32 cellular contexts compared by ENCODE assay signal in genomic region chr1:2483026-2483425, GRCh38. TPM values are rescaled to one million over a fixed set of nuclear protein-coding genes. Genes with fewer than 3 reads are reported as not detected.
"Had no signal": no experiment of that assay in that cellular context is flagged by ENCODE, and none has a peak within 500 bp of the region (broad histone marks: within the 10 kb centered on the region; RNA-seq: fewer than 3 reads in every experiment).

No MANE protein-coding gene starts in this region.

- DNase-seq: activated CD4-positive, alpha-beta memory T cell treated with anti-CD3 and anti-CD28 coated beads, Interleukin-2, amount 10 ng/mL, durations not matched to agents 7 days and 5 days; activated CD4-positive, alpha-beta T cell treated with anti-CD3 and anti-CD28 coated beads for 1 hour; activated CD4-positive, alpha-beta T cell treated with anti-CD3 and anti-CD28 coated beads for 48 hours; activated CD4-positive, CD25-positive, alpha-beta regulatory T cell; activated CD8-positive, alpha-beta memory T cell treated with anti-CD3 and anti-CD28 coated beads for 24 hours; activated CD8-positive, alpha-beta memory T cell treated with anti-CD3 and anti-CD28 coated beads, Interleukin-2, amount 10 ng/mL, durations not matched to agents 7 days and 5 days; activated CD8-positive, alpha-beta memory T cell treated with anti-CD3 and anti-CD28 coated beads, Interleukin-2, amount 50 U/mL, for 48 hours; activated effector memory CD4-positive, alpha-beta T cell treated with Interleukin-2 at 50 U/mL for 16 hours; activated naive CD4-positive, alpha-beta T cell treated with anti-CD3 and anti-CD28 coated beads, Interleukin-2, amount 10 ng/mL, durations not matched to agents 7 days and 5 days; activated naive CD8-positive, alpha-beta T cell treated with anti-CD3 and anti-CD28 coated beads, Interleukin-2, amount 50 U/mL, for 24 hours; activated T-cell treated with anti-CD3 and anti-CD28 coated beads, Interleukin-2, amount 50 U/mL, for 48 hours; anterior cingulate cortex; caudate nucleus; MM.1S; MV-4-11; NCI-H1092; NCI-H1436 treated with DMSO at 0.1 percent for 48 hours; NCI-H1694 treated with DMSO at 0.1 percent for 48 hours; NCI-H2029; NCI-H345; NCI-H524 treated with DMSO at 0.1 percent for 48 hours; Peyer's patch; Right ventricle myocardium superior; RPMI8226; SW 1271; T-helper 1 cell; T-helper 2 cell; T-helper 9 cell; WERI-Rb-1 had no signal

- H3K27ac ChIP-seq: Peyer's patch, WERI-Rb-1 had no signal

- FAIRE-seq: bronchial epithelial cell had no signal

- ATAC-seq: activated CD8-positive, alpha-beta memory T cell treated with anti-CD3 and anti-CD28 coated beads, Interleukin-2, amount 10 ng/mL, durations not matched to agents 7 days and 5 days; activated naive CD8-positive, alpha-beta T cell treated with anti-CD3 and anti-CD28 coated beads, Interleukin-2, amount 50 U/mL, for 24 hours had no signal

- H3K27me3 ChIP-seq: Peyer's patch had no signal

- H3K36me3 ChIP-seq: Peyer's patch had no signal

- H3K4me3 ChIP-seq: Peyer's patch had no signal

RNA-seq across cellular contexts. Expression of gene PLCH2, which starts 6.9 kb away (rescaled TPM):
- total RNA-seq: LHCN-M2, NCI-H460 had no signal

RNA-seq across cellular contexts. Expression of gene HES5, which starts 47.0 kb away (rescaled TPM):
- total RNA-seq: activated CD4-positive, alpha-beta memory T cell treated with anti-CD3 and anti-CD28 coated beads, Interleukin-2, amount 10 ng/mL, durations not matched to agents 7 days and 5 days; activated CD8-positive, alpha-beta memory T cell treated with anti-CD3 and anti-CD28 coated beads, Interleukin-2, amount 10 ng/mL, durations not matched to agents 7 days and 5 days; LHCN-M2; NCI-H460 had no signal
